In genomic region chr11:24705474-24705873, GRCh38 we compare ENCODE assay signal across 28 cellular contexts.
"Had no signal": no experiment of that assay in that cellular context is flagged by ENCODE, and none has a peak within 500 bp of the region (broad histone marks: within the 10 kb centered on the region; RNA-seq: fewer than 3 reads in every experiment).

No MANE protein-coding gene starts in this region.

- H3K4me2 ChIP-seq: neural progenitor cell, smooth muscle cell had no signal

- H3K4me3 Mint-ChIP-seq: dendritic cell treated with granulocyte-macrophage colony-stimulating factor and Interleukin-4, amounts not matched to agents 40 ng/mL and 50 ng/mL, for 4 days; memory B cell; naive thymus-derived CD4-positive, alpha-beta T cell; nephron; neural progenitor cell; stimulated activated effector memory CD8-positive, alpha-beta T cell treated with anti-CD3 and anti-CD28 coated beads, Interleukin-12 subunit alpha, Interleukin-12 subunit beta, amount 100 ng/mL, for 72 hours had no signal

- H3K27ac Mint-ChIP-seq: dendritic cell treated with granulocyte-macrophage colony-stimulating factor and Interleukin-4, amounts not matched to agents 40 ng/mL and 50 ng/mL, for 4 days; memory B cell; naive thymus-derived CD4-positive, alpha-beta T cell; nephron; neural progenitor cell; progenitor cell of endocrine pancreas; stimulated activated effector memory CD8-positive, alpha-beta T cell treated with anti-CD3 and anti-CD28 coated beads, Interleukin-12 subunit alpha, Interleukin-12 subunit beta, amount 100 ng/mL, for 72 hours had no signal

- H3K79me2 ChIP-seq: parathyroid adenoma had no signal

- H3K9me3 ChIP-seq: colonic mucosa, esophagus muscularis mucosa, right lobe of liver, stomach, thyroid gland, upper lobe of left lung had no signal

- H3K9ac ChIP-seq: neural progenitor cell, parathyroid adenoma had no signal

- H3K36me3 ChIP-seq: colonic mucosa, esophagus muscularis mucosa, heart right ventricle, neural progenitor cell, right lobe of liver, stomach, thyroid gland, upper lobe of left lung had no signal

- H3K27me3 Mint-ChIP-seq: dendritic cell treated with granulocyte-macrophage colony-stimulating factor and Interleukin-4, amounts not matched to agents 40 ng/mL and 50 ng/mL, for 4 days; memory B cell; naive thymus-derived CD4-positive, alpha-beta T cell; progenitor cell of endocrine pancreas had no signal

- FAIRE-seq: kidney, urothelium cell line had no signal

- H3K27ac ChIP-seq: colonic mucosa, esophagus muscularis mucosa, foreskin keratinocyte, heart right ventricle, neural progenitor cell, parathyroid adenoma, right lobe of liver, stomach, thyroid gland, upper lobe of left lung had no signal

- H3K4me1 Mint-ChIP-seq: memory B cell; naive thymus-derived CD4-positive, alpha-beta T cell had no signal

- H3K4me3 ChIP-seq: colonic mucosa, esophagus muscularis mucosa, heart right ventricle, lung, neural progenitor cell, right lobe of liver, smooth muscle cell, stomach, thyroid gland, upper lobe of left lung had no signal

- H3K27me3 ChIP-seq: colonic mucosa, esophagus muscularis mucosa, foreskin keratinocyte, heart right ventricle, neural progenitor cell, right lobe of liver, stomach, thyroid gland, upper lobe of left lung had no signal

- H3K36me3 Mint-ChIP-seq: memory B cell; naive thymus-derived CD4-positive, alpha-beta T cell; neural progenitor cell; stimulated activated effector memory CD8-positive, alpha-beta T cell treated with anti-CD3 and anti-CD28 coated beads, Interleukin-12 subunit alpha, Interleukin-12 subunit beta, amount 100 ng/mL, for 72 hours had no signal

- H3K9me3 Mint-ChIP-seq: neural progenitor cell had no signal

- H3K4me1 ChIP-seq: colonic mucosa, esophagus muscularis mucosa, foreskin keratinocyte, heart right ventricle, neural progenitor cell, parathyroid adenoma, right lobe of liver, stomach, thyroid gland, upper lobe of left lung had no signal

- DNase-seq: colonic mucosa; effector CD8-positive, alpha-beta T cell; foreskin keratinocyte; glutamatergic neuron; heart right ventricle; hippocampal formation; kidney; midbrain; naive thymus-derived CD4-positive, alpha-beta T cell; right lobe of liver; stimulated activated CD4-positive, alpha-beta T cell treated with anti-CD3 and anti-CD28 coated beads, Interleukin-12 subunit alpha, Interleukin-12 subunit beta, amount 100 ng/mL, for 4 hours; stimulated activated CD4-positive, alpha-beta T cell treated with anti-CD3 and anti-CD28 coated beads, Interleukin-1b, Interleukin-23, amount 100 ng/mL, for 48 hours; stimulated activated CD4-positive, alpha-beta T cell treated with anti-CD3 and anti-CD28 coated beads, Interleukin-4, amount 100 ng/mL, for 24 hours; stimulated activated naive CD4-positive, alpha-beta T cell treated with Interleukin-2 at 50 U/mL for 16 hours; stomach; thyroid gland; upper lobe of left lung had no signal
